In genomic region chr10:1744524-1744923, GRCh38 we compare ENCODE assay signal across 36 cellular contexts. TPM values are rescaled to one million over a fixed set of nuclear protein-coding genes. Genes with fewer than 3 reads are reported as not detected.
"Had no signal": no experiment of that assay in that cellular context is flagged by ENCODE, and none has a peak within 500 bp of the region (broad histone marks: within the 10 kb centered on the region; RNA-seq: fewer than 3 reads in every experiment).

No MANE protein-coding gene starts in this region.

- H3K9me3 ChIP-seq: MG63 had no signal

- H3K36me3 ChIP-seq: MG63 had no signal

- H3K4me3 ChIP-seq: MG63 had no signal

- DNase-seq: Karpas-422, Kasumi-1, MG63, MM.1S, MV-4-11, NCI-H1048, NCI-H1092, NCI-H1092 treated with DMSO at 0.1 percent for 48 hours, NCI-H1105, NCI-H1105 treated with DMSO at 0.1 percent for 48 hours, NCI-H1417, NCI-H1417 treated with DMSO at 0.1 percent for 48 hours, NCI-H1436, NCI-H1436 treated with DMSO at 0.1 percent for 48 hours, NCI-H146, NCI-H1694, NCI-H1694 treated with DMSO at 0.1 percent for 48 hours, NCI-H187, NCI-H187 treated with DMSO at 0.1 percent for 48 hours, NCI-H1930, NCI-H2029, NCI-H2029 treated with DMSO at 0.1 percent for 48 hours, NCI-H2081, NCI-H2081 treated with DMSO at 0.1 percent for 48 hours, NCI-H2107, NCI-H2171, NCI-H2171 treated with DMSO at 0.1 percent for 48 hours, NCI-H2227 treated with DMSO at 0.1 percent for 48 hours, NCI-H226, NCI-H345, NCI-H446, NCI-H446 treated with DMSO at 0.1 percent for 48 hours, NCI-H510A, NCI-H524, NCI-H524 treated with DMSO at 0.1 percent for 48 hours had no signal

RNA-seq across cellular contexts. Expression of gene ADARB2, which starts 7.2 kb away (rescaled TPM):
- total RNA-seq: M059J had no signal
